In the genomic region with DNA sequence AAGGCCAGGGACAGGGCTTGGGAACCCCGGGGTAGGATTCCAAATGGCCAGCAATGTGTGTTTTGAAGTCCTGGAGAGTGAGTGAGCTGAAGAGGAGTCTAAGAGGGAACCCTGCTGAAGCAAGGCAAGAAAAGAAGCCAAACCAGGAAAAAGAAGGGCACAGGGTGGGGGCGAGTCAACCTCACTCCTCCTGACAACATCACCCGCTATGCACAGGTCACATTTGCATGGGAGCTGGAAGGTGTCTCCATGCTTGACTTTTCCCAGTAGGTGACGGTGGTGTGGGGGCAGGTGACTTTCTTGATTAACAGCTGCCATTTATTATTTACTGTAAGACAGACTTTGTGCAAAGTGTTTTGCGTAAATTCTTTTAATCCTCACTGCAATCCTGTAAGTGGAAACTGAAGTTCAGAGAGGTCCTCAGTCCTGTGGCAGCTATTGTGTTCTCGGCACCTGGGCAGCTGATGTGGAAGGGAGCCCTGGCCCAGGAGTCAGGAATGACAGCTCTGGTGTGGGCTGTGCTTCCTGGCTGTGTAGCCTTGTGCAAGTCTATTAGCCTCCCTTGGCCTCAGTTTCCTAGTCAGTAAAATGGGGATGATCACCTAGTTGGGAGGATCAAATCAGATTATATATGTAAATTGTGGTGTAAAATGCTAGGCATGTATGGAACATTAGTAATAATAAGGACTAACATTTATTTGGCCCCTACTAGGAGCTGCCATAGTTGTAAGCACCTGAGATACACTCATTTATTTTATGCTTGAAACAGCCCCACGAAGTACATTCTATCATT, we compare ENCODE assay signal across 1 cellular context.
TF ChIP-seq lines count a peak whose summit lies in the region.

No MANE protein-coding gene starts in this region.

TF ChIP-seq in K562, 482 proteins besides CTCF, POLR2A, EP300 and RAD21 (continued from another document):
- TF ChIP-seq, protein P1, sequence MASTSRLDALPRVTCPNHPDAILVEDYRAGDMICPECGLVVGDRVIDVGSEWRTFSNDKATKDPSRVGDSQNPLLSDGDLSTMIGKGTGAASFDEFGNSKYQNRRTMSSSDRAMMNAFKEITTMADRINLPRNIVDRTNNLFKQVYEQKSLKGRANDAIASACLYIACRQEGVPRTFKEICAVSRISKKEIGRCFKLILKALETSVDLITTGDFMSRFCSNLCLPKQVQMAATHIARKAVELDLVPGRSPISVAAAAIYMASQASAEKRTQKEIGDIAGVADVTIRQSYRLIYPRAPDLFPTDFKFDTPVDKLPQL (IDR thresholded peaks at IDR 0.05; ENCODE audit: extremely low read depth, insufficient read length), result no peak
- TF ChIP-seq YY1 (IDR thresholded peaks at IDR 0.05; ENCODE audit: borderline replicate concordance in 1 of 3, control insufficient read depth in 1 of 3, extremely low read depth in 1 of 3, insufficient read depth in 3 of 3, insufficient read length in 1 of 3, insufficient replicate concordance in 2 of 3, low read depth in 1 of 3, low read length in 2 of 3) (no peak), RBM25 (IDR thresholded peaks at IDR 0.05; ENCODE audit: low read depth, low read length, severe bottlenecking) (peak; percentile 53), STAG1 (CRISPR knock-in tag; IDR thresholded peaks at IDR 0.05; ENCODE audit: borderline replicate concordance) (no peak), RBBP5 (IDR thresholded peaks at IDR 0.05; ENCODE audit: borderline replicate concordance, insufficient read depth, low read length, poor library complexity, severe bottlenecking) (no peak), KDM1A (IDR thresholded peaks at IDR 0.05) (0 out of 4 replicates have a peak, but pooled peaks of 1 of the 2 experiments have one; percentile 13), BCOR (IDR thresholded peaks at IDR 0.05) (peak; percentile 30; the same call in 1 of the 2 replicates), ZNF408 (CRISPR knock-in tag; IDR thresholded peaks at IDR 0.05; ENCODE audit: low read depth) (no peak), SAP30 (IDR thresholded peaks at IDR 0.05; ENCODE audit: borderline replicate concordance, insufficient read depth, low read depth, low read length, poor library complexity, severe bottlenecking) (no peak), ELF1 (tag; IDR thresholded peaks at IDR 0.05) (no peak), SRSF7 (optimal IDR thresholded peaks at IDR 0.05; ENCODE audit: low read depth, low read length) (no peak), FOXJ2 (tag; IDR thresholded peaks at IDR 0.05) (no peak)
- TF ChIP-seq, protein P2, sequence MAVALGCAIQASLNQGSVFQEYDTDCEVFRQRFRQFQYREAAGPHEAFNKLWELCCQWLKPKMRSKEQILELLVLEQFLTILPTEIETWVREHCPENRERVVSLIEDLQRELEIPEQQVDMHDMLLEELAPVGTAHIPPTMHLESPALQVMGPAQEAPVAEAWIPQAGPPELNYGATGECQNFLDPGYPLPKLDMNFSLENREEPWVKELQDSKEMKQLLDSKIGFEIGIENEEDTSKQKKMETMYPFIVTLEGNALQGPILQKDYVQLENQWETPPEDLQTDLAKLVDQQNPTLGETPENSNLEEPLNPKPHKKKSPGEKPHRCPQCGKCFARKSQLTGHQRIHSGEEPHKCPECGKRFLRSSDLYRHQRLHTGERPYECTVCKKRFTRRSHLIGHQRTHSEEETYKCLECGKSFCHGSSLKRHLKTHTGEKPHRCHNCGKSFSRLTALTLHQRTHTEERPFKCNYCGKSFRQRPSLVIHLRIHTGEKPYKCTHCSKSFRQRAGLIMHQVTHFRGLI (CRISPR knock-in tag; IDR thresholded peaks at IDR 0.05), result no peak
- TF ChIP-seq, protein P3, sequence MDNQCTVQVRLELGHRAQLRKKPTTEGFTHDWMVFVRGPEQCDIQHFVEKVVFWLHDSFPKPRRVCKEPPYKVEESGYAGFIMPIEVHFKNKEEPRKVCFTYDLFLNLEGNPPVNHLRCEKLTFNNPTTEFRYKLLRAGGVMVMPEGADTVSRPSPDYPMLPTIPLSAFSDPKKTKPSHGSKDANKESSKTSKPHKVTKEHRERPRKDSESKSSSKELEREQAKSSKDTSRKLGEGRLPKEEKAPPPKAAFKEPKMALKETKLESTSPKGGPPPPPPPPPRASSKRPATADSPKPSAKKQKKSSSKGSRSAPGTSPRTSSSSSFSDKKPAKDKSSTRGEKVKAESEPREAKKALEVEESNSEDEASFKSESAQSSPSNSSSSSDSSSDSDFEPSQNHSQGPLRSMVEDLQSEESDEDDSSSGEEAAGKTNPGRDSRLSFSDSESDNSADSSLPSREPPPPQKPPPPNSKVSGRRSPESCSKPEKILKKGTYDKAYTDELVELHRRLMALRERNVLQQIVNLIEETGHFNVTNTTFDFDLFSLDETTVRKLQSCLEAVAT (IDR thresholded peaks at IDR 0.05), result no peak
- TF ChIP-seq, protein P4, sequence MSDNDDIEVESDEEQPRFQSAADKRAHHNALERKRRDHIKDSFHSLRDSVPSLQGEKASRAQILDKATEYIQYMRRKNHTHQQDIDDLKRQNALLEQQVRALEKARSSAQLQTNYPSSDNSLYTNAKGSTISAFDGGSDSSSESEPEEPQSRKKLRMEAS (CRISPR knock-in tag; IDR thresholded peaks at IDR 0.05), result no peak
- TF ChIP-seq, protein P5, sequence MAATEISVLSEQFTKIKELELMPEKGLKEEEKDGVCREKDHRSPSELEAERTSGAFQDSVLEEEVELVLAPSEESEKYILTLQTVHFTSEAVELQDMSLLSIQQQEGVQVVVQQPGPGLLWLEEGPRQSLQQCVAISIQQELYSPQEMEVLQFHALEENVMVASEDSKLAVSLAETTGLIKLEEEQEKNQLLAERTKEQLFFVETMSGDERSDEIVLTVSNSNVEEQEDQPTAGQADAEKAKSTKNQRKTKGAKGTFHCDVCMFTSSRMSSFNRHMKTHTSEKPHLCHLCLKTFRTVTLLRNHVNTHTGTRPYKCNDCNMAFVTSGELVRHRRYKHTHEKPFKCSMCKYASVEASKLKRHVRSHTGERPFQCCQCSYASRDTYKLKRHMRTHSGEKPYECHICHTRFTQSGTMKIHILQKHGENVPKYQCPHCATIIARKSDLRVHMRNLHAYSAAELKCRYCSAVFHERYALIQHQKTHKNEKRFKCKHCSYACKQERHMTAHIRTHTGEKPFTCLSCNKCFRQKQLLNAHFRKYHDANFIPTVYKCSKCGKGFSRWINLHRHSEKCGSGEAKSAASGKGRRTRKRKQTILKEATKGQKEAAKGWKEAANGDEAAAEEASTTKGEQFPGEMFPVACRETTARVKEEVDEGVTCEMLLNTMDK (IDR thresholded peaks at IDR 0.05; ENCODE audit: borderline replicate concordance, insufficient read depth, low read depth, low read length, poor library complexity, severe bottlenecking), result no peak
TF ChIP-seq in K562: peak in this region for 3.
